Comparison of ENCODE assay signal across 8 cellular contexts in genomic region chr2:176454893-176455810, GRCh38.
A peak's percentile ranks its signal among the peaks of the same experiment; 100 is the strongest.
DNase-seq lines count a peak whose midpoint lies in the region; ATAC-seq, FAIRE-seq and TF ChIP-seq lines count a peak whose summit lies in the region.

No MANE protein-coding gene starts in this region.

- FAIRE-seq in urothelium cell line (lab: Jason Lieb, UNC): no peak

- no peak overlapping the region for H3K9ac ChIP-seq in BLaER1 treated with 17β-estradiol and CSF1 and Interleukin-3, amounts not matched to agents 10 nM and 100 nM
- no peak overlapping the region for H3K9ac ChIP-seq in SK-N-SH

- CTCF ChIA-PET in SK-N-SH (lab: Yijun Ruan, JAX): interaction anchor here (0.5 to 5.4 kb wide), 90 partner anchors 10 to 701 kb away, joined by 3 to 154 read pairs (median 4); partner anchors contain the start of genes HOXD1, HOXD4, HOXD8 and HOXD9

- peaks cover 0 to 10% (median 8%) of the 10 kb centered on the region in 10 experiments; a peak in 16 of 20 replicates for H3K4me1 ChIP-seq in BLaER1 treated with 17β-estradiol and CSF1 and Interleukin-3, amounts not matched to agents 10 nM and 100 nM
- H3K4me1 ChIP-seq in SK-N-SH (ENCODE audit: control insufficient read depth in 1 of 2, insufficient read depth in 2 of 2, low read depth in 1 of 2, low read length in 1 of 2): peaks cover 0 to 16% of the 10 kb centered on the region in 2 experiments; a peak in 2 of 4 replicates
- peaks cover 3% of the 10 kb centered on the region for H3K4me1 ChIP-seq in psoas muscle

- ATAC-seq in GM21381 (IDR thresholded peaks at IDR 0.05; ENCODE audit: unreplicated experiment) (peak; percentile 91), psoas muscle (peak; percentile 64 to 89 (median 84))
- peak; percentile 39 to 78 for ATAC-seq in activated naive CD4-positive, alpha-beta T cell treated with anti-CD3 and anti-CD28 coated beads, Interleukin-2, amount 50 U/mL, for 72 hours

- no peaks in the 10 kb centered on the region for H3F3A ChIP-seq in SK-N-SH (replicated peaks; ENCODE audit: insufficient read depth)

- POLR2A ChIA-PET in SK-N-SH (lab: Yijun Ruan, JAX): interaction anchor here (0.7 to 2.2 kb wide), 13 partner anchors 10 to 324 kb away, joined by 3 to 14 read pairs (median 5); partner anchors contain the start of genes HOXD1, HOXD3, HOXD8 and MTX2

- peak overlapping the region in 10 of 11 experiments; percentile 3 to 60 (median 23); a peak in 9 of 22 replicates for H3K4me2 ChIP-seq in BLaER1 treated with 17β-estradiol and CSF1 and Interleukin-3, amounts not matched to agents 10 nM and 100 nM
- H3K4me2 ChIP-seq in SK-N-SH: no peak overlapping the region

- TF ChIP-seq RAD21 in SK-N-SH (IDR thresholded peaks at IDR 0.05; ENCODE audit: low read length): peak; percentile 88

- no peaks in the 10 kb centered on the region for H3K27me3 ChIP-seq in BLaER1 treated with 17β-estradiol and CSF1 and Interleukin-3, amounts not matched to agents 10 nM and 100 nM
- H3K27me3 ChIP-seq in SK-N-SH (ENCODE audit: insufficient read depth) (no peaks in the 10 kb centered on the region), psoas muscle (ENCODE audit: insufficient read depth in 3 of 3, low read length in 2 of 3) (no peaks in the 10 kb centered on the region)

- no peaks in the 10 kb centered on the region for H3K9me3 ChIP-seq in BLaER1 treated with 17β-estradiol and CSF1 and Interleukin-3, amounts not matched to agents 10 nM and 100 nM (replicated peaks in 1 of 11)
- H3K9me3 ChIP-seq in SK-N-SH (no peaks in the 10 kb centered on the region), psoas muscle (no peaks in the 10 kb centered on the region)

- H3K4me3 ChIP-seq in BLaER1 treated with 17β-estradiol and CSF1 and Interleukin-3, amounts not matched to agents 10 nM and 100 nM: no peak overlapping the region
- H3K4me3 ChIP-seq in SK-N-SH (ENCODE audit: low read depth in 2 of 2, low read length in 1 of 2) (no peak overlapping the region; a peak in 1 of 4 replicates), psoas muscle (no peak overlapping the region)

- no peaks in the 10 kb centered on the region for H3K79me2 ChIP-seq in SK-N-SH (ENCODE audit: insufficient read depth)

- H3K27ac Mint-ChIP-seq in activated naive CD4-positive, alpha-beta T cell treated with anti-CD3 and anti-CD28 coated beads, Interleukin-2, amount 50 U/mL, for 72 hours: no peak overlapping the region

- DNase-seq in NAMALWA (ENCODE audit: low spot score): peak; percentile 85
- DNase-seq in SK-N-SH: peak; percentile 64
- DNase-seq in activated naive CD4-positive, alpha-beta T cell treated with anti-CD3 and anti-CD28 coated beads, Interleukin-2, amount 50 U/mL, for 72 hours (ENCODE audit: low spot score in 2 of 2): peak; percentile 56 to 84
- DNase-seq in cardiac septum (ENCODE audit: low spot score): peak; percentile 82
- peak; percentile 77 to 88 for DNase-seq in psoas muscle
- DNase-seq in urothelium cell line (ENCODE audit: low spot score): peak; percentile 73

- WGBS in SK-N-SH (ENCODE audit: low lambda C conversion rate): 31% methylated on average over 11 of the region's 11 CpGs
- 15 to 20% (median 18%) methylated on average over 11 of the region's 11 CpGs for WGBS in psoas muscle, 3 donors

- no peak overlapping the region; the same call in 1 of the 2 replicates for H2AFZ ChIP-seq in SK-N-SH (ENCODE audit: low read depth)

- H3K9me3 Mint-ChIP-seq in activated naive CD4-positive, alpha-beta T cell treated with anti-CD3 and anti-CD28 coated beads, Interleukin-2, amount 50 U/mL, for 72 hours: no peaks in the 10 kb centered on the region

- H3K27ac ChIP-seq in BLaER1 treated with 17β-estradiol and CSF1 and Interleukin-3, amounts not matched to agents 10 nM and 100 nM: no peak overlapping the region
- peak overlapping the region in 1 of 2 experiments; percentile 78; a peak in 2 of 4 replicates for H3K27ac ChIP-seq in SK-N-SH (ENCODE audit: low read depth in 2 of 2, low read length in 1 of 2)
- peak overlapping the region; percentile 19 for H3K27ac ChIP-seq in psoas muscle

- no peaks in the 10 kb centered on the region for H3K36me3 Mint-ChIP-seq in activated naive CD4-positive, alpha-beta T cell treated with anti-CD3 and anti-CD28 coated beads, Interleukin-2, amount 50 U/mL, for 72 hours

- no peaks in the 10 kb centered on the region for H4K20me1 ChIP-seq in BLaER1 treated with 17β-estradiol and CSF1 and Interleukin-3, amounts not matched to agents 10 nM and 100 nM
- H4K20me1 ChIP-seq in SK-N-SH (ENCODE audit: insufficient read depth): no peaks in the 10 kb centered on the region

- intact Hi-C loops in cardiac septum (cut with DNase I): loop anchor here (1.0 to 5.0 kb wide), 3 partner anchors 98 to 315 kb away; no protein-coding TSS in a partner anchor
- intact Hi-C loops in psoas muscle (cut with DNase I): loop anchor here (2.0 to 10.0 kb wide), 6 partner anchors 100 to 328 kb away; partner anchors contain the start of gene HOXD8 (in 2 of the 2)

- H3K36me3 ChIP-seq in BLaER1 treated with 17β-estradiol and CSF1 and Interleukin-3, amounts not matched to agents 10 nM and 100 nM: no peaks in the 10 kb centered on the region
- no peaks in the 10 kb centered on the region for H3K36me3 ChIP-seq in SK-N-SH (replicated peaks in 1 of 2; ENCODE audit: control insufficient read depth in 1 of 2, insufficient read depth in 2 of 2, low read length in 1 of 2)
- H3K36me3 ChIP-seq in psoas muscle (ENCODE audit: insufficient read depth in 1 of 2, low read depth in 1 of 2): no peaks in the 10 kb centered on the region

- TF ChIP-seq CTCF in SK-N-SH (IDR thresholded peaks at IDR 0.05) (peak; percentile 94), psoas muscle (IDR thresholded peaks at IDR 0.05) (peak; percentile 98)

- no peak for TF ChIP-seq EP300 in SK-N-SH (IDR thresholded peaks at IDR 0.05; ENCODE audit: borderline replicate concordance in 1 of 2, low read depth in 1 of 2, low read length in 1 of 2)

- no peaks in the 10 kb centered on the region for H3K9me2 ChIP-seq in SK-N-SH

TF ChIP-seq in SK-N-SH, 30 proteins besides CTCF, POLR2A, EP300 and RAD21:
- TF ChIP-seq GABPA (IDR thresholded peaks at IDR 0.05; ENCODE audit: low read depth): no peak
- no peak for TF ChIP-seq JUND (IDR thresholded peaks at IDR 0.05)
- 0 out of 2 replicates have a peak, but pooled peaks have one; percentile 7 for TF ChIP-seq GATA2 (CRISPR knock-in tag; IDR thresholded peaks at IDR 0.05)
- TF ChIP-seq MEF2A (IDR thresholded peaks at IDR 0.05; ENCODE audit: borderline replicate concordance, low read depth): no peak
- TF ChIP-seq CHD2 (IDR thresholded peaks at IDR 0.05; ENCODE audit: low read length, partially characterized antibody): no peak
- TF ChIP-seq NFIC (IDR thresholded peaks at IDR 0.05; ENCODE audit: borderline replicate concordance): no peak
- no peak for TF ChIP-seq FOXM1 (IDR thresholded peaks at IDR 0.05; ENCODE audit: low read depth)
- TF ChIP-seq FOXJ3 (CRISPR knock-in tag; IDR thresholded peaks at IDR 0.05): no peak
- 0 out of 2 replicates have a peak, but pooled peaks have one; percentile 13 for TF ChIP-seq MXI1 (IDR thresholded peaks at IDR 0.05; ENCODE audit: low read depth, low read length)
- TF ChIP-seq RXRA (IDR thresholded peaks at IDR 0.05; ENCODE audit: borderline replicate concordance, low read depth): no peak
- no peak for TF ChIP-seq EZH2phosphoT487 (IDR thresholded peaks at IDR 0.05; ENCODE audit: borderline replicate concordance, low read depth)
- TF ChIP-seq USF2 (IDR thresholded peaks at IDR 0.05; ENCODE audit: borderline replicate concordance, low read depth, low read length): no peak
- TF ChIP-seq NRF1 (IDR thresholded peaks at IDR 0.05; ENCODE audit: low read depth, low read length): no peak
- TF ChIP-seq TAF1 (IDR thresholded peaks at IDR 0.05; ENCODE audit: borderline replicate concordance, low read depth, low read length): no peak
- TF ChIP-seq RCOR1 (IDR thresholded peaks at IDR 0.05; ENCODE audit: low read length): 0 out of 2 replicates have a peak, but pooled peaks have one; percentile 30
- TF ChIP-seq SMC3 (IDR thresholded peaks at IDR 0.05; ENCODE audit: low read depth, low read length): peak; percentile 86
